ENCODE assay signal across 14 cellular contexts in genomic region chr2:33216508-33217182, GRCh38.
DNase-seq lines count a peak whose midpoint lies in the region; ATAC-seq and TF ChIP-seq lines count a peak whose summit lies in the region.
"Had no signal": no experiment of that assay in that cellular context is flagged by ENCODE, and none has a peak within 500 bp of the region (broad histone marks: within the 10 kb centered on the region; RNA-seq: fewer than 3 reads in every experiment).

No MANE protein-coding gene starts in this region.

- CTCF ChIA-PET in activated CD4-positive, alpha-beta memory T cell treated with anti-CD3 and anti-CD28 coated beads for 36 hours (lab: Charles Lee) = no interaction called here

- H3K9me3 ChIP-seq in vagina = no peaks in the 10 kb centered on the region
- H3K9me3 ChIP-seq: SJCRH30 had no signal

- H3K4me1 Mint-ChIP-seq in activated CD4-positive, alpha-beta memory T cell treated with anti-CD3 and anti-CD28 coated beads for 36 hours (ENCODE audit: low read depth) = peaks cover 5% of the 10 kb centered on the region

- H3K4me1 ChIP-seq in vagina = peaks cover 45% of the 10 kb centered on the region
- H3K4me1 ChIP-seq: SJCRH30 had no signal

- POLR2A ChIA-PET in activated CD4-positive, alpha-beta memory T cell treated with anti-CD3 and anti-CD28 coated beads for 36 hours (lab: Charles Lee) = no interaction called here

- no peak for TF ChIP-seq CTCF in omental fat pad (IDR thresholded peaks at IDR 0.05)
- no peak for TF ChIP-seq CTCF in vagina (IDR thresholded peaks at IDR 0.05)

- H3K4me3 ChIP-seq in vagina = no peak overlapping the region
- H3K4me3 ChIP-seq: SJCRH30 had no signal

- intact Hi-C loops in vagina (cut with DNase I) = loop anchor here (10.0 kb wide), 1 partner anchor 72 kb away; no protein-coding TSS in a partner anchor
- intact Hi-C loops in activated CD4-positive, alpha-beta memory T cell treated with anti-CD3 and anti-CD28 coated beads for 36 hours (cut with micrococcal nuclease) = no loop called here

- peak; percentile 35 for DNase-seq in amniotic stem cell (lab: John Stamatoyannopoulos, UW)
- peak; percentile 29 for DNase-seq in globus pallidus (ENCODE audit: low spot score)
- DNase-seq in omental fat pad (ENCODE audit: low spot score) = no peak
- no peak for DNase-seq in vagina (ENCODE audit: extremely low spot score in 2 of 2)
- no peak for DNase-seq in activated CD4-positive, alpha-beta memory T cell treated with anti-CD3 and anti-CD28 coated beads for 36 hours
- DNase-seq: DND-41, NCI-H1436 treated with DMSO at 0.1 percent for 48 hours, SJCRH30 had no signal

- peaks cover 8% of the 10 kb centered on the region for H3K27me3 Mint-ChIP-seq in activated CD4-positive, alpha-beta memory T cell treated with anti-CD3 and anti-CD28 coated beads for 36 hours
- H3K27me3 Mint-ChIP-seq: type B pancreatic cell had no signal

- H3K9me3 Mint-ChIP-seq in activated CD4-positive, alpha-beta memory T cell treated with anti-CD3 and anti-CD28 coated beads for 36 hours = no peaks in the 10 kb centered on the region
- H3K9me3 Mint-ChIP-seq: dendritic cell treated with granulocyte-macrophage colony-stimulating factor and Interleukin-4, amounts not matched to agents 40 ng/mL and 50 ng/mL, for 4 days; natural killer cell treated with Interleukin-12 subunit alpha and Interleukin-12 subunit beta and Interleukin-15 and Interleukin-18, amount 100 ng/mL, for 72 hours had no signal

- no peaks in the 10 kb centered on the region for H3K36me3 ChIP-seq in vagina
- H3K36me3 ChIP-seq: SJCRH30 had no signal

- no peak overlapping the region for H3K4me3 Mint-ChIP-seq in activated CD4-positive, alpha-beta memory T cell treated with anti-CD3 and anti-CD28 coated beads for 36 hours
- H3K4me3 Mint-ChIP-seq: activated T-helper 17 cell treated with anti-CD3 and anti-CD28 coated beads, Interleukin-2, amount 50 U/mL, for 72 hours; dendritic cell treated with granulocyte-macrophage colony-stimulating factor and Interleukin-4, amounts not matched to agents 40 ng/mL and 50 ng/mL, for 4 days; natural killer cell treated with Interleukin-12 subunit alpha and Interleukin-12 subunit beta and Interleukin-15 and Interleukin-18, amount 100 ng/mL, for 72 hours; type B pancreatic cell had no signal

- no peak for TF ChIP-seq POLR2A in vagina (IDR thresholded peaks at IDR 0.05)

- no peaks in the 10 kb centered on the region for H3K36me3 Mint-ChIP-seq in activated CD4-positive, alpha-beta memory T cell treated with anti-CD3 and anti-CD28 coated beads for 36 hours
- H3K36me3 Mint-ChIP-seq: natural killer cell treated with Interleukin-12 subunit alpha and Interleukin-12 subunit beta and Interleukin-15 and Interleukin-18, amount 100 ng/mL, for 72 hours had no signal

- no peak overlapping the region for H3K27ac Mint-ChIP-seq in activated CD4-positive, alpha-beta memory T cell treated with anti-CD3 and anti-CD28 coated beads for 36 hours
- H3K27ac Mint-ChIP-seq: activated T-helper 17 cell treated with anti-CD3 and anti-CD28 coated beads, Interleukin-2, amount 50 U/mL, for 72 hours; dendritic cell treated with granulocyte-macrophage colony-stimulating factor and Interleukin-4, amounts not matched to agents 40 ng/mL and 50 ng/mL, for 4 days; natural killer cell treated with Interleukin-12 subunit alpha and Interleukin-12 subunit beta and Interleukin-15 and Interleukin-18, amount 100 ng/mL, for 72 hours had no signal

- peak; percentile 27 for ATAC-seq in omental fat pad (ENCODE audit: low FRiP score)
- ATAC-seq in GM21423 (IDR thresholded peaks at IDR 0.05; ENCODE audit: unreplicated experiment) = no peak
- no peak for ATAC-seq in HG03025 (IDR thresholded peaks at IDR 0.05; ENCODE audit: low FRiP score, unreplicated experiment)
- ATAC-seq: activated T-helper 17 cell treated with anti-CD3 and anti-CD28 coated beads, Interleukin-2, amount 50 U/mL, for 72 hours; natural killer cell treated with Interleukin-12 subunit alpha and Interleukin-12 subunit beta and Interleukin-15 and Interleukin-18, amount 100 ng/mL, for 72 hours had no signal

- no peaks in the 10 kb centered on the region for H3K27me3 ChIP-seq in vagina
- H3K27me3 ChIP-seq: SJCRH30 had no signal

- H3K27ac ChIP-seq in vagina = peak overlapping the region; percentile 46
- H3K27ac ChIP-seq: SJCRH30 had no signal

Comparison
In these comparisons a context has a peak if more than half of its experiments do, and no peak if none do; other contexts are left out.
1. DNase-seq: peak in amniotic stem cell (single experiment) and globus pallidus (single experiment); none in omental fat pad (single experiment), vagina (0 of 2) and activated CD4-positive, alpha-beta memory T cell treated with anti-CD3 and anti-CD28 coated beads for 36 hours (single experiment).